In genomic region chr11:17445240-17445795, GRCh38 we compare ENCODE assay signal across 25 cellular contexts. TPM values are rescaled to one million over a fixed set of nuclear protein-coding genes. Genes with fewer than 3 reads are reported as not detected.
"Had no signal": no experiment of that assay in that cellular context is flagged by ENCODE, and none has a peak within 500 bp of the region (broad histone marks: within the 10 kb centered on the region; RNA-seq: fewer than 3 reads in every experiment).

No MANE protein-coding gene starts in this region.

- H3K4me3 ChIP-seq: heart left ventricle, lung, prostate gland, right lobe of liver, spleen, testis, tibial nerve, upper lobe of right lung had no signal

- H3K79me2 ChIP-seq: parathyroid adenoma had no signal

- H3K9me3 ChIP-seq: heart left ventricle, prostate gland, right lobe of liver, testis, tibial nerve, upper lobe of right lung had no signal

- H2AFZ ChIP-seq: parathyroid adenoma had no signal

- H3K27ac ChIP-seq: heart left ventricle, parathyroid adenoma, prostate gland, right lobe of liver, spleen, testis, tibial nerve, upper lobe of right lung had no signal

- H3K4me1 ChIP-seq: heart left ventricle, parathyroid adenoma, prostate gland, spleen, testis, tibial nerve, upper lobe of right lung had no signal

- ATAC-seq: esophagus mucosa; heart left ventricle; left colon; left ventricle myocardium superior; naive thymus-derived CD4-positive, alpha-beta T cell; right lobe of liver; stimulated activated memory B cell treated with anti-CD40 and anti-IgM and Interleukin-4, amounts not matched to agents 10 μg/mL and 1 μg/mL and 100 μg/mL, for 72 hours; upper lobe of right lung had no signal

- H3K36me3 ChIP-seq: heart left ventricle, prostate gland, right lobe of liver, spleen, tibial nerve, upper lobe of right lung had no signal

- H3K27me3 ChIP-seq: right lobe of liver, testis, tibial nerve, upper lobe of right lung had no signal

- H3K9ac ChIP-seq: parathyroid adenoma had no signal

- DNase-seq: effector memory CD4-positive, alpha-beta T cell; heart left ventricle; hippocampal formation; left colon; left ventricle myocardium superior; mesendoderm; naive thymus-derived CD4-positive, alpha-beta T cell; nephron progenitor cell; right lobe of liver; spleen; stimulated activated CD4-positive, alpha-beta T cell treated with anti-CD3 and anti-CD28 coated beads, Interleukin-15, amount 100 ng/mL, for 24 hours; stimulated activated CD4-positive, alpha-beta T cell treated with anti-CD3 and anti-CD28 coated beads, Interleukin-1b, Interleukin-23, amount 100 ng/mL, for 48 hours; stimulated activated CD4-positive, alpha-beta T cell treated with anti-CD3 and anti-CD28 coated beads, Interleukin-4, amount 100 ng/mL, for 24 hours; testis; upper lobe of right lung had no signal

RNA-seq across cellular contexts. Expression of gene ABCC8, which starts 31.3 kb away (rescaled TPM):
- total RNA-seq: esophagus mucosa, fibroblast of lung, glomerular endothelial cell, kidney epithelial cell, renal cortical epithelial cell had no signal
- polyA plus RNA-seq: fibroblast of lung; naive thymus-derived CD4-positive, alpha-beta T cell had no signal

RNA-seq across cellular contexts. Expression of gene KCNJ11, which starts 56.9 kb away (rescaled TPM):
- total RNA-seq: fibroblast of lung, glomerular endothelial cell had no signal
- polyA plus RNA-seq: fibroblast of lung; naive thymus-derived CD4-positive, alpha-beta T cell had no signal
